1 cellular context compared by ENCODE assay signal in genomic region chr10:123392182-123392930, GRCh38.
TF ChIP-seq lines count a peak whose summit lies in the region.

No MANE protein-coding gene starts in this region.

TF ChIP-seq in GM12878, 131 proteins besides CTCF, POLR2A, EP300 and RAD21 (continued from another document and continues in another):
- TF ChIP-seq USF1 (IDR thresholded peaks at IDR 0.05; ENCODE audit: borderline replicate concordance, extremely low read length, insufficient read depth, low read depth, low read length) (no peak), PBX3 (IDR thresholded peaks at IDR 0.05; ENCODE audit: insufficient replicate concordance, low read depth, low read length) (peak; percentile 32), ZNF217 (IDR thresholded peaks at IDR 0.05) (peak; percentile 56; the same call in 1 of the 2 replicates), FOXK2 (IDR thresholded peaks at IDR 0.05) (no peak), CBX3 (IDR thresholded peaks at IDR 0.05; ENCODE audit: borderline replicate concordance, low read depth) (no peak), ZZZ3 (IDR thresholded peaks at IDR 0.05; ENCODE audit: control insufficient read depth, insufficient read length, low read depth) (no peak), NR2C1 (IDR thresholded peaks at IDR 0.05) (no peak), PKNOX1 (IDR thresholded peaks at IDR 0.05) (peak; percentile 41; the same call in 1 of the 2 replicates), IRF3 (IDR thresholded peaks at IDR 0.05) (no peak), ELK1 (IDR thresholded peaks at IDR 0.05; ENCODE audit: low read depth, low read length) (no peak), ZNF592 (IDR thresholded peaks at IDR 0.05) (no peak), CEBPB (IDR thresholded peaks at IDR 0.05; ENCODE audit: borderline replicate concordance in 1 of 2, low read depth in 2 of 2, low read length in 2 of 2) (no peak), CHD4 (IDR thresholded peaks at IDR 0.05) (no peak), LARP7 (IDR thresholded peaks at IDR 0.05) (no peak; the same call in 1 of the 2 replicates), HCFC1 (IDR thresholded peaks at IDR 0.05; ENCODE audit: low read length) (no peak), SIX5 (IDR thresholded peaks at IDR 0.05; ENCODE audit: low read depth, low read length, severe bottlenecking) (no peak), STAT1 (conservative IDR thresholded peaks at IDR 0.05) (no peak), YBX1 (IDR thresholded peaks at IDR 0.05) (peak; percentile 93), ZBTB4 (CRISPR knock-in tag; IDR thresholded peaks at IDR 0.05) (no peak; the same call in 1 of the 2 replicates), TARDBP (IDR thresholded peaks at IDR 0.05; ENCODE audit: borderline replicate concordance) (peak; percentile 87; the same call in 1 of the 2 replicates), CHD1 (IDR thresholded peaks at IDR 0.05; ENCODE audit: low read depth, low read length) (0 out of 2 replicates have a peak, but pooled peaks have one; percentile 30), ZNF687 (IDR thresholded peaks at IDR 0.05) (peak; percentile 46), TCF3 (IDR thresholded peaks at IDR 0.05; ENCODE audit: borderline replicate concordance, insufficient read depth, low read depth, low read length) (peak; percentile 99), BACH1 (IDR thresholded peaks at IDR 0.05; ENCODE audit: borderline replicate concordance) (peak; percentile 82), PRDM15 (CRISPR knock-in tag; IDR thresholded peaks at IDR 0.05) (peak; percentile 31; the same call in 1 of the 2 replicates), SP1 (IDR thresholded peaks at IDR 0.05; ENCODE audit: low read depth, low read length) (peak; percentile 89), USF2 (IDR thresholded peaks at IDR 0.05; ENCODE audit: borderline replicate concordance, low read depth, low read length) (no peak), E2F4 (IDR thresholded peaks at IDR 0.05; ENCODE audit: low read depth, low read length) (no peak)
